8 cellular contexts compared by ENCODE assay signal in genomic region chr1:167220537-167221125, GRCh38. TPM values are rescaled to one million over a fixed set of nuclear protein-coding genes. Genes with fewer than 3 reads are reported as not detected.
DNase-seq lines count a peak whose midpoint lies in the region; ATAC-seq lines count a peak whose summit lies in the region.

POU2F1 (plus strand) TSS chr1:167220886; CDS start chr1:167220898, 12 bp downstream.

- no peaks in the 10 kb centered on the region for H3K9me3 Mint-ChIP-seq in activated T-helper 1 cell treated with anti-CD3 and anti-CD28 coated beads, Interleukin-12 subunit alpha, Interleukin-12 subunit beta, Interleukin-2, Interleukin-4 antibody, amounts not matched to agents 30 ng/mL and 10 ng/mL and 1 ng/mL, durations not matched to agents 14 hours and 24 hours and 36 hours
- peaks cover 2 to 7% (median 5%) of the 10 kb centered on the region in 7 donors for H3K9me3 Mint-ChIP-seq in naive B cell
- peaks cover 3% of the 10 kb centered on the region for H3K9me3 Mint-ChIP-seq in stimulated activated memory B cell treated with anti-CD40 and anti-IgM and Interleukin-4, amounts not matched to agents 10 μg/mL and 1 μg/mL and 100 μg/mL, for 72 hours

- peak within 1 kb of the TSS; percentile 99 for H2AFZ ChIP-seq in GM23248

- H3K36me3 ChIP-seq in GM23248 (ENCODE audit: low read depth): no peaks in the 10 kb centered on the region

- no peaks in the 10 kb centered on the region for H3K27me3 ChIP-seq in GM23248 (replicated peaks; ENCODE audit: insufficient read depth)

- H3K9me3 ChIP-seq in GM23248 (ENCODE audit: low read depth): no peaks in the 10 kb centered on the region

- H3K4me2 ChIP-seq in GM23248 (ENCODE audit: unreplicated experiment): peak within 1 kb of the TSS; percentile 91

- H3K4me1 Mint-ChIP-seq in activated T-helper 1 cell treated with anti-CD3 and anti-CD28 coated beads, Interleukin-12 subunit alpha, Interleukin-12 subunit beta, Interleukin-2, Interleukin-4 antibody, amounts not matched to agents 30 ng/mL and 10 ng/mL and 1 ng/mL, durations not matched to agents 14 hours and 24 hours and 36 hours (ENCODE audit: low read depth): peaks cover 42% of the 10 kb centered on the region
- H3K4me1 Mint-ChIP-seq in naive B cell: peaks cover 37 to 48% (median 43%) of the 10 kb centered on the region in 3 donors
- H3K4me1 Mint-ChIP-seq in stimulated activated memory B cell treated with anti-CD40 and anti-IgM and Interleukin-4, amounts not matched to agents 10 μg/mL and 1 μg/mL and 100 μg/mL, for 72 hours: peaks cover 34% of the 10 kb centered on the region

- peaks cover 36% of the 10 kb centered on the region for H3K79me2 ChIP-seq in GM23248 (ENCODE audit: insufficient read depth)

- peak within 1 kb of the TSS; percentile 99 for H3K4me3 ChIP-seq in GM23248

- WGBS in GM23248 (ENCODE audit: low coverage in 1 of 2, low lambda C conversion rate in 2 of 2, missing lambda C conversion rate in 2 of 2), 2 experiments: 1 to 2% methylated on average over 31 to 53 of the region's 53 CpGs

- peak within 1 kb of the TSS; percentile 93 for H3K27ac Mint-ChIP-seq in activated T-helper 1 cell treated with anti-CD3 and anti-CD28 coated beads, Interleukin-12 subunit alpha, Interleukin-12 subunit beta, Interleukin-2, Interleukin-4 antibody, amounts not matched to agents 30 ng/mL and 10 ng/mL and 1 ng/mL, durations not matched to agents 14 hours and 24 hours and 36 hours
- H3K27ac Mint-ChIP-seq in naive B cell: peak within 1 kb of the TSS; percentile 92 to 99 (median 96)
- H3K27ac Mint-ChIP-seq in stimulated activated memory B cell treated with anti-CD40 and anti-IgM and Interleukin-4, amounts not matched to agents 10 μg/mL and 1 μg/mL and 100 μg/mL, for 72 hours: peak within 1 kb of the TSS; percentile 92

- H3K9ac ChIP-seq in GM23248: peak within 1 kb of the TSS; percentile 89

- intact Hi-C loops in activated T-helper 1 cell treated with anti-CD3 and anti-CD28 coated beads, Interleukin-12 subunit alpha, Interleukin-12 subunit beta, Interleukin-2, Interleukin-4 antibody, amounts not matched to agents 30 ng/mL and 10 ng/mL and 1 ng/mL, durations not matched to agents 14 hours and 24 hours and 36 hours (cut with micrococcal nuclease): loop anchor here (1.0 to 5.0 kb wide), 10 partner anchors 98 to 716 kb away; partner anchors contain the start of genes CREG1, DCAF6, ILDR2 and TADA1

- peaks cover 23% of the 10 kb centered on the region for H3F3A ChIP-seq in GM23248 (ENCODE audit: insufficient read depth)

- peaks cover 10% of the 10 kb centered on the region for H3K4me1 ChIP-seq in GM23248 (ENCODE audit: insufficient read depth)

- H3K4me3 Mint-ChIP-seq in activated T-helper 1 cell treated with anti-CD3 and anti-CD28 coated beads, Interleukin-12 subunit alpha, Interleukin-12 subunit beta, Interleukin-2, Interleukin-4 antibody, amounts not matched to agents 30 ng/mL and 10 ng/mL and 1 ng/mL, durations not matched to agents 14 hours and 24 hours and 36 hours: peak within 1 kb of the TSS; percentile 93
- peak within 1 kb of the TSS; percentile 87 to 99 (median 94) for H3K4me3 Mint-ChIP-seq in naive B cell
- H3K4me3 Mint-ChIP-seq in stimulated activated memory B cell treated with anti-CD40 and anti-IgM and Interleukin-4, amounts not matched to agents 10 μg/mL and 1 μg/mL and 100 μg/mL, for 72 hours: peak within 1 kb of the TSS; percentile 97

- in situ Hi-C loops in GM23248 (cut with MboI): no loop called here

- H4K20me1 ChIP-seq in GM23248 (ENCODE audit: insufficient read depth): no peaks in the 10 kb centered on the region

- peak; percentile 99 for DNase-seq in Daoy (ENCODE audit: low read depth)
- peak; percentile 98 for DNase-seq in GM23248
- DNase-seq in Kasumi-1 (lab: John Stamatoyannopoulos, UW): peak; percentile 98 to 99
- peak; percentile 97 for DNase-seq in RKO (ENCODE audit: low spot score)
- DNase-seq in activated T-helper 1 cell treated with anti-CD3 and anti-CD28 coated beads, Interleukin-12 subunit alpha, Interleukin-12 subunit beta, Interleukin-2, Interleukin-4 antibody, amounts not matched to agents 30 ng/mL and 10 ng/mL and 1 ng/mL, durations not matched to agents 14 hours and 24 hours and 36 hours (ENCODE audit: low spot score): peak; percentile 98
- DNase-seq in fibroblast of gingiva (ENCODE audit: low read depth): peak; percentile 95
- DNase-seq in naive B cell: peak; percentile 97

- H3K9me2 ChIP-seq in GM23248 (ENCODE audit: insufficient read depth): no peaks in the 10 kb centered on the region

- ATAC-seq in naive B cell (ENCODE audit: low read depth in 2 of 2): peak; percentile 65 to 68
- peak; percentile 84 for ATAC-seq in stimulated activated memory B cell treated with anti-CD40 and anti-IgM and Interleukin-4, amounts not matched to agents 10 μg/mL and 1 μg/mL and 100 μg/mL, for 72 hours

- peak within 1 kb of the TSS; percentile 82 for H3K27ac ChIP-seq in GM23248

- H3K36me3 Mint-ChIP-seq in activated T-helper 1 cell treated with anti-CD3 and anti-CD28 coated beads, Interleukin-12 subunit alpha, Interleukin-12 subunit beta, Interleukin-2, Interleukin-4 antibody, amounts not matched to agents 30 ng/mL and 10 ng/mL and 1 ng/mL, durations not matched to agents 14 hours and 24 hours and 36 hours (ENCODE audit: low read depth): no peaks in the 10 kb centered on the region
- H3K36me3 Mint-ChIP-seq in naive B cell: peaks cover 4 to 7% of the 10 kb centered on the region in 2 donors
- no peaks in the 10 kb centered on the region for H3K36me3 Mint-ChIP-seq in stimulated activated memory B cell treated with anti-CD40 and anti-IgM and Interleukin-4, amounts not matched to agents 10 μg/mL and 1 μg/mL and 100 μg/mL, for 72 hours

- peaks cover 4% of the 10 kb centered on the region for H3K27me3 Mint-ChIP-seq in activated T-helper 1 cell treated with anti-CD3 and anti-CD28 coated beads, Interleukin-12 subunit alpha, Interleukin-12 subunit beta, Interleukin-2, Interleukin-4 antibody, amounts not matched to agents 30 ng/mL and 10 ng/mL and 1 ng/mL, durations not matched to agents 14 hours and 24 hours and 36 hours (ENCODE audit: insufficient read depth)
- no peaks in the 10 kb centered on the region for H3K27me3 Mint-ChIP-seq in naive B cell
- no peaks in the 10 kb centered on the region for H3K27me3 Mint-ChIP-seq in stimulated activated memory B cell treated with anti-CD40 and anti-IgM and Interleukin-4, amounts not matched to agents 10 μg/mL and 1 μg/mL and 100 μg/mL, for 72 hours

RNA-seq across cellular contexts. Expression of gene POU2F1, which starts in this region (rescaled TPM):
- total RNA-seq in Daoy (2014; rRNA removed; shearing (Covaris generic)): 5.6 TPM in 2 replicates
- 2.3 and 3.4 TPM in 2 replicates for total RNA-seq in GM23248 (2014; rRNA removed; shearing (Covaris generic))
- polyA plus RNA-seq in GM23248 (2016; fragmentation: Nextera tagmentation; extraction: Ambion mirVana) (3.7 TPM in 2 replicates), naive B cell (ENCODE audit: low read depth in 6 of 6) (10 to 100 TPM; 12.2 to 23.6 (median 20.0) TPM)
- total RNA-seq in activated T-helper 1 cell treated with anti-CD3 and anti-CD28 coated beads, Interleukin-12 subunit alpha, Interleukin-12 subunit beta, Interleukin-2, Interleukin-4 antibody, amounts not matched to agents 30 ng/mL and 10 ng/mL and 1 ng/mL, durations not matched to agents 14 hours and 24 hours and 36 hours: 20.2 and 24.6 TPM in 2 replicates

Comparison
In these comparisons a context has a peak if more than half of its experiments do, and no peak if none do; other contexts are left out.
1. Peak in every context shown above with its lines: DNase-seq, ATAC-seq, H3K4me3 ChIP-seq and H3K27ac ChIP-seq.